In the genomic region with DNA sequence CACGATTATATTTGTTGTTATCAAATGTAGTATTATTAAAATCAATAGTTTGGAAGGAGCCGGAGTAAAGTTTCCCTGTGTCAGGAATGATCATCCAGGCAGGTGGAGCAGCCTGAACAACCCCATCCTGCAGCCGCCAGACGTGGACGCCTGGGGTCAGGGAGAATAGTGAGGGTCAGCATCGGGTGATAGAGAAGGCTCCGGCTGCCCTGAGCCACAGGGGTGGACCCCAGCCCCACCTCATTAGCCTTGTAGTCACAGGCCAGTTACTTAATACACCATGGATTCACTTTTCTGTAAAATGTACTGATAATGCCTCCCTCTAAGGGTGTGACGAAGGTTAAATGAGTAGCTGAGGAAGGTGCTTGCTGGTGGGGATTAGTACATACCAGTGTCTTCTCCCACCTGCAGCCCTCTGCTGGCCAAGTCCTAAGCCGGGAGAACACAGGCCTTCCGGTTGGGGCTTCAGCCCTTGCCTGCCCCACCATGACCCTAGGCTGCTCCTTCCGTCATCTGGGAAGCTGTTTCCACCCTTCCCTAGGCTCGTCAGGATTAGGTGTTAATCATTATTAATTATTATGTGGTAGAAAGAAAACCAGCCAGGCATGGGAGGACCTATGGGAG, we compare ENCODE assay signal across 1 cellular context.
TF ChIP-seq lines count a peak whose summit lies in the region.

No MANE protein-coding gene starts in this region.

TF ChIP-seq in HepG2, 621 proteins besides CTCF, POLR2A, EP300 and RAD21:
- TF ChIP-seq ZMYM3 (CRISPR knock-in tag; IDR thresholded peaks at IDR 0.05) = no peak
- TF ChIP-seq ZFP62 (CRISPR knock-in tag; IDR thresholded peaks at IDR 0.05) = no peak
- TF ChIP-seq AHR (CRISPR knock-in tag; IDR thresholded peaks at IDR 0.05) = no peak
- TF ChIP-seq, protein P1, sequence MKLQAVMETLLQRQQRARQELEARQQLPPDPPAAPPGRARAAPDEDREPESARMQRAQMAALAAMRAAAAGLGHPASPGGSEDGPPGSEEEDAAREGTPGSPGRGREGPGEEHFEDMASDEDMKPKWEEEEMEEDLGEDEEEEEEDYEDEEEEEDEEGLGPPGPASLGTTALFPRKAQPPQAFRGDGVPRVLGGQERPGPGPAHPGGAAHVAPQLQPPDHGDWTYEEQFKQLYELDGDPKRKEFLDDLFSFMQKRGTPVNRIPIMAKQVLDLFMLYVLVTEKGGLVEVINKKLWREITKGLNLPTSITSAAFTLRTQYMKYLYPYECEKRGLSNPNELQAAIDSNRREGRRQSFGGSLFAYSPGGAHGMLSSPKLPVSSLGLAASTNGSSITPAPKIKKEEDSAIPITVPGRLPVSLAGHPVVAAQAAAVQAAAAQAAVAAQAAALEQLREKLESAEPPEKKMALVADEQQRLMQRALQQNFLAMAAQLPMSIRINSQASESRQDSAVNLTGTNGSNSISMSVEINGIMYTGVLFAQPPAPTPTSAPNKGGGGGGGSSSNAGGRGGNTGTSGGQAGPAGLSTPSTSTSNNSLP (IDR thresholded peaks at IDR 0.05; ENCODE audit: low read depth, low read length) = no peak
- no peak for TF ChIP-seq KDM5A (IDR thresholded peaks at IDR 0.05; ENCODE audit: borderline replicate concordance, low read length)
- no peak for TF ChIP-seq SAFB2 (CRISPR knock-in tag; IDR thresholded peaks at IDR 0.05; ENCODE audit: borderline replicate concordance, low read depth)
- TF ChIP-seq, protein P2, sequence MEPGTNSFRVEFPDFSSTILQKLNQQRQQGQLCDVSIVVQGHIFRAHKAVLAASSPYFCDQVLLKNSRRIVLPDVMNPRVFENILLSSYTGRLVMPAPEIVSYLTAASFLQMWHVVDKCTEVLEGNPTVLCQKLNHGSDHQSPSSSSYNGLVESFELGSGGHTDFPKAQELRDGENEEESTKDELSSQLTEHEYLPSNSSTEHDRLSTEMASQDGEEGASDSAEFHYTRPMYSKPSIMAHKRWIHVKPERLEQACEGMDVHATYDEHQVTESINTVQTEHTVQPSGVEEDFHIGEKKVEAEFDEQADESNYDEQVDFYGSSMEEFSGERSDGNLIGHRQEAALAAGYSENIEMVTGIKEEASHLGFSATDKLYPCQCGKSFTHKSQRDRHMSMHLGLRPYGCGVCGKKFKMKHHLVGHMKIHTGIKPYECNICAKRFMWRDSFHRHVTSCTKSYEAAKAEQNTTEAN (CRISPR knock-in tag; conservative IDR thresholded peaks at IDR 0.05) = no peak
- no peak for TF ChIP-seq JUN (CRISPR knock-in tag; IDR thresholded peaks at IDR 0.05)
- TF ChIP-seq SP1 (IDR thresholded peaks at IDR 0.05) = no peak
- no peak for TF ChIP-seq SP1 (CRISPR knock-in tag; IDR thresholded peaks at IDR 0.05)
- no peak for TF ChIP-seq ZNF446 (CRISPR knock-in tag; IDR thresholded peaks at IDR 0.05)
- TF ChIP-seq CC2D1A (CRISPR knock-in tag; IDR thresholded peaks at IDR 0.05) = no peak
- TF ChIP-seq, protein P3, sequence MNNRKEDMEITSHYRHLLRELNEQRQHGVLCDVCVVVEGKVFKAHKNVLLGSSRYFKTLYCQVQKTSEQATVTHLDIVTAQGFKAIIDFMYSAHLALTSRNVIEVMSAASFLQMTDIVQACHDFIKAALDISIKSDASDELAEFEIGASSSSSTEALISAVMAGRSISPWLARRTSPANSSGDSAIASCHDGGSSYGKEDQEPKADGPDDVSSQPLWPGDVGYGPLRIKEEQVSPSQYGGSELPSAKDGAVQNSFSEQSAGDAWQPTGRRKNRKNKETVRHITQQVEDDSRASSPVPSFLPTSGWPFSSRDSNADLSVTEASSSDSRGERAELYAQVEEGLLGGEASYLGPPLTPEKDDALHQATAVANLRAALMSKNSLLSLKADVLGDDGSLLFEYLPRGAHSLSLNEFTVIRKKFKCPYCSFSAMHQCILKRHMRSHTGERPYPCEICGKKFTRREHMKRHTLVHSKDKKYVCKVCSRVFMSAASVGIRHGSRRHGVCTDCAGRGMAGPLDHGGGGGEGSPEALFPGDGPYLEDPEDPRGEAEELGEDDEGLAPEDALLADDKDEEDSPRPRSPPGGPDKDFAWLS (CRISPR knock-in tag; IDR thresholded peaks at IDR 0.05; ENCODE audit: borderline replicate concordance) = no peak
- no peak for TF ChIP-seq MIXL1 (CRISPR knock-in tag; IDR thresholded peaks at IDR 0.05)
- TF ChIP-seq, protein P4, sequence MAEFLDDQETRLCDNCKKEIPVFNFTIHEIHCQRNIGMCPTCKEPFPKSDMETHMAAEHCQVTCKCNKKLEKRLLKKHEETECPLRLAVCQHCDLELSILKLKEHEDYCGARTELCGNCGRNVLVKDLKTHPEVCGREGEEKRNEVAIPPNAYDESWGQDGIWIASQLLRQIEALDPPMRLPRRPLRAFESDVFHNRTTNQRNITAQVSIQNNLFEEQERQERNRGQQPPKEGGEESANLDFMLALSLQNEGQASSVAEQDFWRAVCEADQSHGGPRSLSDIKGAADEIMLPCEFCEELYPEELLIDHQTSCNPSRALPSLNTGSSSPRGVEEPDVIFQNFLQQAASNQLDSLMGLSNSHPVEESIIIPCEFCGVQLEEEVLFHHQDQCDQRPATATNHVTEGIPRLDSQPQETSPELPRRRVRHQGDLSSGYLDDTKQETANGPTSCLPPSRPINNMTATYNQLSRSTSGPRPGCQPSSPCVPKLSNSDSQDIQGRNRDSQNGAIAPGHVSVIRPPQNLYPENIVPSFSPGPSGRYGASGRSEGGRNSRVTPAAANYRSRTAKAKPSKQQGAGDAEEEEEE (CRISPR knock-in tag; IDR thresholded peaks at IDR 0.05; ENCODE audit: borderline replicate concordance) = no peak
- TF ChIP-seq ATF7-NPFF (CRISPR knock-in tag; IDR thresholded peaks at IDR 0.05; ENCODE audit: low read depth) = no peak
